12 cellular contexts compared by ENCODE assay signal in the genomic region with DNA sequence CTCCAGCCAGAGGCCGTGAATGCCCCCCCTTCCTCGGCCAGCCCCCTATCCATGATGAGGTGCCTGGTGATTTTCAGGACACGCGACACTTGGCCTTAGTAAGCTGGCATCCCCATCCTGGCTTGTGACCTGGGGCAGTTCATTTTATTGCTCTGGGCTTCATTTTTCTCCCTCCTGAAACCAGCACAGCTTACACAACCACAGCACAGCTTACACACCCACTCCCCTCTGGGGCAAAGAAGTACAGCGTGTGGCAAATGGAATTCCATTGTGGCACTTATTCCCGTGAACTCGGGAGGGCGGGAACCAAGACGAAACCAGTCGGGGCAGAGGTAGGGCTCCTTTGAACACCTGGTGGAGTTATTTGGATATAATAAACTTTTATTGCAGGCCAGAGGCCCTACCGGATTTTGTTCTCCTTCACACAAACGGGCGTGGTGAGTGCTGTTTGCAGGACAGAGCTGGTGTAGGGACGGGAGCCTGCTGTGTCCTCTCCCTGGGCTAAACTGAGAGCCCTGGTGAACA. TPM values are rescaled to one million over a fixed set of nuclear protein-coding genes. Genes with fewer than 3 reads are reported as not detected.
DNase-seq lines count a peak whose midpoint lies in the region; ATAC-seq and TF ChIP-seq lines count a peak whose summit lies in the region.
"Had no signal": no experiment of that assay in that cellular context is flagged by ENCODE, and none has a peak within 500 bp of the region (broad histone marks: within the 10 kb centered on the region; RNA-seq: fewer than 3 reads in every experiment).

No MANE protein-coding gene starts in this region.

- no peak overlapping the region for H3K4me3 Mint-ChIP-seq in stimulated activated memory B cell treated with anti-CD40 and anti-IgM and Interleukin-4, amounts not matched to agents 10 μg/mL and 1 μg/mL and 100 μg/mL, for 72 hours

- peaks cover 44% of the 10 kb centered on the region for H3K79me2 ChIP-seq in parathyroid adenoma

- TF ChIP-seq CTCF in AG04450 (IDR thresholded peaks at IDR 0.05; ENCODE audit: low read depth, low read length) (no peak), parathyroid adenoma (IDR thresholded peaks at IDR 0.05) (no peak)

- DNase-seq in AG04450 (ENCODE audit: low read depth, low spot score) (no peak), LoVo (ENCODE audit: low spot score) (peak; percentile 92), NCI-H1417 (lab: John Stamatoyannopoulos, UW) (no peak)
- DNase-seq: effector CD4-positive, alpha-beta T cell; KBM-7; RPMI8226 had no signal

- H3K27me3 ChIP-seq in AG04450 (ENCODE audit: control insufficient read depth, insufficient read depth, low read length) (no peaks in the 10 kb centered on the region), duodenal mucosa (ENCODE audit: control insufficient read depth in 1 of 2, insufficient read depth in 2 of 2, low read length in 2 of 2) (no peaks in the 10 kb centered on the region), parathyroid adenoma (ENCODE audit: control insufficient read depth, insufficient read depth, low read length) (no peaks in the 10 kb centered on the region)

- POLR2A ChIA-PET in AG04450 (lab: Yijun Ruan, JAX): interaction anchor here (0.7 to 3.0 kb wide), 6 partner anchors 17 to 169 kb away, joined by 3 to 31 read pairs (median 6); no protein-coding TSS in a partner anchor

- H3K4me3 ChIP-seq in AG04450 (ENCODE audit: low read depth, low read length) (no peak overlapping the region), duodenal mucosa (ENCODE audit: low read depth in 1 of 2, low read length in 2 of 2) (no peak overlapping the region), parathyroid adenoma (ENCODE audit: low read depth, low read length) (no peak overlapping the region)
- H3K4me3 ChIP-seq: lung had no signal

- H3K36me3 ChIP-seq in duodenal mucosa (ENCODE audit: control insufficient read depth in 1 of 2, insufficient read depth in 2 of 2, low read length in 2 of 2) (peaks cover 6 to 18% of the 10 kb centered on the region in 2 donors), parathyroid adenoma (ENCODE audit: control insufficient read depth, insufficient read depth, low read length) (no peaks in the 10 kb centered on the region)

- H3K4me1 ChIP-seq in duodenal mucosa (ENCODE audit: control insufficient read depth in 1 of 2, insufficient read depth in 2 of 2, low read length in 2 of 2): peaks cover 96 to 99% of the 10 kb centered on the region in 2 donors
- H3K4me1 ChIP-seq in parathyroid adenoma: peaks cover 95% of the 10 kb centered on the region

- H3K9me3 Mint-ChIP-seq in stimulated activated memory B cell treated with anti-CD40 and anti-IgM and Interleukin-4, amounts not matched to agents 10 μg/mL and 1 μg/mL and 100 μg/mL, for 72 hours: no peaks in the 10 kb centered on the region

- H3K9ac ChIP-seq in duodenal mucosa (ENCODE audit: low read depth in 1 of 2, low read length in 2 of 2) (peak overlapping the region; percentile 43 to 60), parathyroid adenoma (no peak overlapping the region)

- no peaks in the 10 kb centered on the region for H3K27me3 Mint-ChIP-seq in stimulated activated memory B cell treated with anti-CD40 and anti-IgM and Interleukin-4, amounts not matched to agents 10 μg/mL and 1 μg/mL and 100 μg/mL, for 72 hours

- H2AFZ ChIP-seq in parathyroid adenoma: no peak overlapping the region

- ATAC-seq in HG03565 (IDR thresholded peaks at IDR 0.05; ENCODE audit: unreplicated experiment): no peak
- ATAC-seq in stimulated activated memory B cell treated with anti-CD40 and anti-IgM and Interleukin-4, amounts not matched to agents 10 μg/mL and 1 μg/mL and 100 μg/mL, for 72 hours: no peak
- ATAC-seq in GM21360 (IDR thresholded peaks at IDR 0.05; ENCODE audit: unreplicated experiment): no peak

- no peak overlapping the region for H3K27ac Mint-ChIP-seq in stimulated activated memory B cell treated with anti-CD40 and anti-IgM and Interleukin-4, amounts not matched to agents 10 μg/mL and 1 μg/mL and 100 μg/mL, for 72 hours

- CTCF ChIA-PET in AG04450 (lab: Charles Lee): interaction anchor here (0.7 to 3.9 kb wide), 8 partner anchors 17 to 241 kb away, joined by 3 to 18 read pairs (median 4); no protein-coding TSS in a partner anchor

- no peak overlapping the region for H3K4me2 ChIP-seq in parathyroid adenoma (ENCODE audit: low read length)

- H3K27ac ChIP-seq in AG04450 (ENCODE audit: low read depth, low read length) (peak overlapping the region; percentile 82), duodenal mucosa (ENCODE audit: low read depth, low read length) (peak overlapping the region; percentile 85), parathyroid adenoma (peak overlapping the region; percentile 99)

- H3K4me1 Mint-ChIP-seq in stimulated activated memory B cell treated with anti-CD40 and anti-IgM and Interleukin-4, amounts not matched to agents 10 μg/mL and 1 μg/mL and 100 μg/mL, for 72 hours: peaks cover 23% of the 10 kb centered on the region

- H3K9me3 ChIP-seq in AG04450 (ENCODE audit: control insufficient read depth, insufficient read depth, low read length) (no peaks in the 10 kb centered on the region), duodenal mucosa (ENCODE audit: control insufficient read depth in 1 of 2, low read length in 2 of 2) (no peaks in the 10 kb centered on the region), parathyroid adenoma (ENCODE audit: control insufficient read depth, low read length) (no peaks in the 10 kb centered on the region)

- H3K36me3 Mint-ChIP-seq in stimulated activated memory B cell treated with anti-CD40 and anti-IgM and Interleukin-4, amounts not matched to agents 10 μg/mL and 1 μg/mL and 100 μg/mL, for 72 hours: peaks cover 12% of the 10 kb centered on the region

RNA-seq across cellular contexts. Expression of a gene that starts 29.1 kb away (rescaled TPM):
- polyA plus RNA-seq in AG04450 (2011; rRNA removed): 152 and 177 TPM in 2 replicates
- polyA minus RNA-seq in AG04450 (2011; rRNA and poly(A)+ RNA removed): 91.4 and 91.9 TPM in 2 replicates
